19 cellular contexts compared by ENCODE assay signal in the genomic region with DNA sequence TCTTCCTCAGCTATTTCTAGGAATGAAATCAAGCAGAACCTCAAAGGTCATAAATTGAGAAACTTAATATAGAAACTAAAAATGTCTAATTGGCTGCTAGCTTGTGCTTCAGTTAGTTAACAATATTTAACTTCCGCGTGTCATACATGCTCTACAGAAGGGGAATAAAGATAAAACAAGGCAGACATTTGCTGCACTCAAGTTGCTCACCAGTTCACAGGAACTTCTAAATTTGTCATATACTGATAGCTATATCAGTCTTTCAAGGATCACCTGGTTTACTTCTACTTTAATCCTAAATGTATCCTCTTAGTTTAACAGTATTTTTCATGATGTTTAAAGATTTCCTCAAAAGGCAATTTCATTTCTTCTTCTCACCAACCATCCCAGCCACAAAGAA. TPM values are rescaled to one million over a fixed set of nuclear protein-coding genes. Genes with fewer than 3 reads are reported as not detected.
A peak's percentile ranks its signal among the peaks of the same experiment; 100 is the strongest.
DNase-seq lines count a peak whose midpoint lies in the region; ATAC-seq lines count a peak whose summit lies in the region.
"Had no signal": no experiment of that assay in that cellular context is flagged by ENCODE, and none has a peak within 500 bp of the region (broad histone marks: within the 10 kb centered on the region; RNA-seq: fewer than 3 reads in every experiment).

No MANE protein-coding gene starts in this region.

- no peaks in the 10 kb centered on the region for H3K27me3 Mint-ChIP-seq in activated naive CD8-positive, alpha-beta T cell
- H3K27me3 Mint-ChIP-seq in activated naive CD8-positive, alpha-beta T cell treated with anti-CD3 and anti-CD28 coated beads, Interleukin-2, amount 50 U/mL, for 24 hours = no peaks in the 10 kb centered on the region
- no peaks in the 10 kb centered on the region for H3K27me3 Mint-ChIP-seq in activated naive CD8-positive, alpha-beta T cell treated with anti-CD3 and anti-CD28 coated beads for 36 hours
- no peaks in the 10 kb centered on the region for H3K27me3 Mint-ChIP-seq in stimulated activated naive B cell treated with anti-CD40 and anti-IgM and Interleukin-4, amounts not matched to agents 10 μg/mL and 1 μg/mL and 100 μg/mL, for 72 hours
- H3K27me3 Mint-ChIP-seq: CD4-positive, CD25-positive, alpha-beta regulatory T cell had no signal

- H3K9me3 Mint-ChIP-seq in activated naive CD8-positive, alpha-beta T cell (ENCODE audit: low read depth) = no peaks in the 10 kb centered on the region
- H3K9me3 Mint-ChIP-seq in activated naive CD8-positive, alpha-beta T cell treated with anti-CD3 and anti-CD28 coated beads, Interleukin-2, amount 50 U/mL, for 24 hours = no peaks in the 10 kb centered on the region
- no peaks in the 10 kb centered on the region for H3K9me3 Mint-ChIP-seq in activated naive CD8-positive, alpha-beta T cell treated with anti-CD3 and anti-CD28 coated beads for 36 hours
- H3K9me3 Mint-ChIP-seq in stimulated activated naive B cell treated with anti-CD40 and anti-IgM and Interleukin-4, amounts not matched to agents 10 μg/mL and 1 μg/mL and 100 μg/mL, for 72 hours = no peaks in the 10 kb centered on the region
- H3K9me3 Mint-ChIP-seq: CD4-positive, CD25-positive, alpha-beta regulatory T cell; HFFc6 had no signal

- ATAC-seq in activated naive CD8-positive, alpha-beta T cell treated with anti-CD3 and anti-CD28 coated beads, Interleukin-2, amount 50 U/mL, for 24 hours = no peak
- peak in 1 of 2 donors; percentile 38 for ATAC-seq in stimulated activated naive B cell treated with anti-CD40 and anti-IgM and Interleukin-4, amounts not matched to agents 10 μg/mL and 1 μg/mL and 100 μg/mL, for 72 hours (replicated peaks)
- ATAC-seq in HG03095 (IDR thresholded peaks at IDR 0.05; ENCODE audit: unreplicated experiment) = no peak
- ATAC-seq: PC-3 had no signal

- no peak for DNase-seq in activated naive CD8-positive, alpha-beta T cell treated with anti-CD3 and anti-CD28 coated beads, Interleukin-2, amount 50 U/mL, for 24 hours
- DNase-seq in OCI-M1 (lab: John Stamatoyannopoulos, UW) (peak; percentile 44), nucleus accumbens (lab: John Stamatoyannopoulos, UW) (no peak)
- no peak for DNase-seq in activated naive CD8-positive, alpha-beta T cell treated with anti-CD3 and anti-CD28 coated beads for 36 hours
- no peak for DNase-seq in stimulated activated naive B cell treated with anti-CD40 and anti-IgM and Interleukin-4, amounts not matched to agents 10 μg/mL and 1 μg/mL and 100 μg/mL, for 72 hours
- DNase-seq: Caco-2; CD4-positive, CD25-positive, alpha-beta regulatory T cell; H7; HFFc6; MM.1S; NCI-H1048; NCI-H1417 treated with DMSO at 0.1 percent for 48 hours; NCI-H187; NCI-H446 treated with DMSO at 0.1 percent for 48 hours; NCI-H526 treated with DMSO at 0.1 percent for 48 hours; PC-3; Right ventricle myocardium superior had no signal

- H3K36me3 Mint-ChIP-seq in activated naive CD8-positive, alpha-beta T cell = peaks cover 17% of the 10 kb centered on the region
- H3K36me3 Mint-ChIP-seq in activated naive CD8-positive, alpha-beta T cell treated with anti-CD3 and anti-CD28 coated beads, Interleukin-2, amount 50 U/mL, for 24 hours (ENCODE audit: low read depth) = peaks cover 74% of the 10 kb centered on the region
- peaks cover 58% of the 10 kb centered on the region for H3K36me3 Mint-ChIP-seq in activated naive CD8-positive, alpha-beta T cell treated with anti-CD3 and anti-CD28 coated beads for 36 hours
- H3K36me3 Mint-ChIP-seq in stimulated activated naive B cell treated with anti-CD40 and anti-IgM and Interleukin-4, amounts not matched to agents 10 μg/mL and 1 μg/mL and 100 μg/mL, for 72 hours = peaks cover 39 to 60% of the 10 kb centered on the region in 2 donors

- H3K4me1 Mint-ChIP-seq in activated naive CD8-positive, alpha-beta T cell (ENCODE audit: low read depth) = peaks cover 60% of the 10 kb centered on the region
- H3K4me1 Mint-ChIP-seq in activated naive CD8-positive, alpha-beta T cell treated with anti-CD3 and anti-CD28 coated beads, Interleukin-2, amount 50 U/mL, for 24 hours = peaks cover 56% of the 10 kb centered on the region
- H3K4me1 Mint-ChIP-seq in activated naive CD8-positive, alpha-beta T cell treated with anti-CD3 and anti-CD28 coated beads for 36 hours = peaks cover 55% of the 10 kb centered on the region
- H3K4me1 Mint-ChIP-seq in stimulated activated naive B cell treated with anti-CD40 and anti-IgM and Interleukin-4, amounts not matched to agents 10 μg/mL and 1 μg/mL and 100 μg/mL, for 72 hours = peaks cover 27 to 36% of the 10 kb centered on the region in 2 donors

- no peak overlapping the region for H3K4me3 Mint-ChIP-seq in activated naive CD8-positive, alpha-beta T cell
- no peak overlapping the region for H3K4me3 Mint-ChIP-seq in activated naive CD8-positive, alpha-beta T cell treated with anti-CD3 and anti-CD28 coated beads, Interleukin-2, amount 50 U/mL, for 24 hours
- no peak overlapping the region for H3K4me3 Mint-ChIP-seq in activated naive CD8-positive, alpha-beta T cell treated with anti-CD3 and anti-CD28 coated beads for 36 hours
- H3K4me3 Mint-ChIP-seq in stimulated activated naive B cell treated with anti-CD40 and anti-IgM and Interleukin-4, amounts not matched to agents 10 μg/mL and 1 μg/mL and 100 μg/mL, for 72 hours = no peak overlapping the region
- H3K4me3 Mint-ChIP-seq: HFFc6 had no signal

- peak overlapping the region; percentile 24 for H3K27ac Mint-ChIP-seq in activated naive CD8-positive, alpha-beta T cell
- H3K27ac Mint-ChIP-seq in activated naive CD8-positive, alpha-beta T cell treated with anti-CD3 and anti-CD28 coated beads, Interleukin-2, amount 50 U/mL, for 24 hours = no peak overlapping the region
- peak overlapping the region; percentile 16 for H3K27ac Mint-ChIP-seq in activated naive CD8-positive, alpha-beta T cell treated with anti-CD3 and anti-CD28 coated beads for 36 hours
- H3K27ac Mint-ChIP-seq in stimulated activated naive B cell treated with anti-CD40 and anti-IgM and Interleukin-4, amounts not matched to agents 10 μg/mL and 1 μg/mL and 100 μg/mL, for 72 hours = peak overlapping the region; percentile 33
- H3K27ac Mint-ChIP-seq: HFFc6 had no signal

RNA-seq across cellular contexts. Expression of a gene that starts 8.4 kb away (rescaled TPM):
- total RNA-seq in activated naive CD8-positive, alpha-beta T cell treated with anti-CD3 and anti-CD28 coated beads for 36 hours = 10 to 100 TPM; 61.4 to 68.0 TPM
